20 cellular contexts compared by ENCODE assay signal in genomic region chr6:36054415-36054814, GRCh38. TPM values are rescaled to one million over a fixed set of nuclear protein-coding genes. Genes with fewer than 3 reads are reported as not detected.
DNase-seq lines count a peak whose midpoint lies in the region; ATAC-seq, FAIRE-seq and TF ChIP-seq lines count a peak whose summit lies in the region.
"Had no signal": no experiment of that assay in that cellular context is flagged by ENCODE, and none has a peak within 500 bp of the region (broad histone marks: within the 10 kb centered on the region; RNA-seq: fewer than 3 reads in every experiment).

No MANE protein-coding gene starts in this region.

- peak; percentile 66 for FAIRE-seq in D721Med (lab: Jason Lieb, UNC)
- FAIRE-seq: A204.1, GM19239, RCC 7860 had no signal

- no peak for TF ChIP-seq CTCF in D721Med (IDR thresholded peaks at IDR 0.05; ENCODE audit: insufficient read depth, missing control alignments)
- no peak for TF ChIP-seq CTCF in fibroblast of villous mesenchyme (IDR thresholded peaks at IDR 0.05; ENCODE audit: insufficient read depth, low read depth, low read length)
- no peak for TF ChIP-seq CTCF in lower leg skin (IDR thresholded peaks at IDR 0.05)

- H3K4me3 Mint-ChIP-seq in immature natural killer cell, result no peak overlapping the region

- 73 to 86% methylated on average over 2 of the region's 2 CpGs for WGBS in lower leg skin, 2 donors

- intact Hi-C loops in lower leg skin (cut with DNase I; ENCODE audit: low total_unique reads), result no loop called here

- H3K27me3 Mint-ChIP-seq in immature natural killer cell (ENCODE audit: low read depth in 3 of 3), result no peaks in the 10 kb centered on the region
- H3K27me3 Mint-ChIP-seq: CD4-positive, CD25-positive, alpha-beta regulatory T cell had no signal

- H3K4me1 ChIP-seq in stomach smooth muscle (ENCODE audit: control insufficient read depth, insufficient read depth, low read length), result peaks cover 26% of the 10 kb centered on the region

- H3K9me3 ChIP-seq in KOPT-K1 (ENCODE audit: insufficient read depth, low read length, poor library complexity, severe bottlenecking), result no peaks in the 10 kb centered on the region
- no peaks in the 10 kb centered on the region for H3K9me3 ChIP-seq in stomach smooth muscle (ENCODE audit: control insufficient read depth in 2 of 2, low read length in 2 of 2)
- H3K9me3 ChIP-seq: BLaER1, MG63 had no signal

- H3K36me3 Mint-ChIP-seq in immature natural killer cell, result peaks cover 2 to 3% (median 3%) of the 10 kb centered on the region in 3 donors

- H3K27ac Mint-ChIP-seq in immature natural killer cell, result peak overlapping the region in 1 of 6 donors; percentile 17

- DNase-seq in D721Med (ENCODE audit: insufficient read length, low spot score) (no peak), fibroblast of villous mesenchyme (ENCODE audit: low read depth) (peak; percentile 45), lower leg skin (ENCODE audit: low spot score in 2 of 2) (no peak), immature natural killer cell (no peak)
- DNase-seq: CD4-positive, CD25-positive, alpha-beta regulatory T cell; H7; KBM-7; MG63; NCI-H146; NCI-H1930; NCI-H446 had no signal

- no peaks in the 10 kb centered on the region for H3K9me3 Mint-ChIP-seq in immature natural killer cell
- H3K9me3 Mint-ChIP-seq: CD4-positive, CD25-positive, alpha-beta regulatory T cell had no signal

- ATAC-seq in GM19463 (IDR thresholded peaks at IDR 0.05; ENCODE audit: unreplicated experiment), result no peak
- ATAC-seq: SK-N-SH treated with all-trans-retinoic acid at 6 μM for 48 hours had no signal

- H3K4me3 ChIP-seq in fibroblast of villous mesenchyme (ENCODE audit: low read depth, low read length) (no peak overlapping the region), stomach smooth muscle (ENCODE audit: low read length in 2 of 2) (no peak overlapping the region), lower leg skin (ENCODE audit: low read depth, poor library complexity, severe bottlenecking) (no peak overlapping the region)
- H3K4me3 ChIP-seq: BLaER1, MG63 had no signal

- H3K27me3 ChIP-seq in stomach smooth muscle (ENCODE audit: control insufficient read depth in 1 of 2, insufficient read depth in 2 of 2, low read length in 2 of 2), result no peaks in the 10 kb centered on the region
- H3K27me3 ChIP-seq: BLaER1, MG63 had no signal

- peaks cover 24 to 41% of the 10 kb centered on the region in 2 donors for H3K4me1 Mint-ChIP-seq in immature natural killer cell

- H3K36me3 ChIP-seq in KOPT-K1 (ENCODE audit: insufficient read depth, low read length) (peaks cover 53% of the 10 kb centered on the region), stomach smooth muscle (ENCODE audit: control insufficient read depth in 2 of 2, insufficient read depth in 2 of 2, low read length in 2 of 2) (peaks cover 2% of the 10 kb centered on the region in 2 donors)

- H3K9ac ChIP-seq in stomach smooth muscle (ENCODE audit: low read length in 2 of 2), result no peak overlapping the region
- H3K9ac ChIP-seq: BLaER1 had no signal

- H3K27ac ChIP-seq in KOPT-K1 (ENCODE audit: low read depth, low read length, poor library complexity, severe bottlenecking), result peak overlapping the region; percentile 13
- H3K27ac ChIP-seq in stomach smooth muscle (ENCODE audit: low read length), result peak overlapping the region; percentile 18
- H3K27ac ChIP-seq: BLaER1 had no signal

- no peak for TF ChIP-seq POLR2A in lower leg skin (IDR thresholded peaks at IDR 0.05)

RNA-seq across cellular contexts. Expression of gene MAPK14, which starts 26.8 kb away (rescaled TPM):
- total RNA-seq in fibroblast of villous mesenchyme (51.9 and 86.8 TPM in 2 replicates), lower leg skin (100 to 1,000 TPM in 1 of 4 donors, 10 to 100 TPM in 3; 63.0 to 153 (median 77.7) TPM)
- polyA plus RNA-seq in immature natural killer cell, result 10 to 100 TPM; 34.4 to 71.8 (median 44.6) TPM

RNA-seq across cellular contexts. Expression of gene SLC26A8, which starts 30.0 kb away (rescaled TPM):
- total RNA-seq in fibroblast of villous mesenchyme (not detected in 2 replicates), lower leg skin (not detected)
- not detected for polyA plus RNA-seq in immature natural killer cell
- total RNA-seq: CD4-positive, CD25-positive, alpha-beta regulatory T cell had no signal
- polyA plus RNA-seq: AG04450; CD4-positive, CD25-positive, alpha-beta regulatory T cell had no signal
